9 cellular contexts compared by ENCODE assay signal in the genomic region with DNA sequence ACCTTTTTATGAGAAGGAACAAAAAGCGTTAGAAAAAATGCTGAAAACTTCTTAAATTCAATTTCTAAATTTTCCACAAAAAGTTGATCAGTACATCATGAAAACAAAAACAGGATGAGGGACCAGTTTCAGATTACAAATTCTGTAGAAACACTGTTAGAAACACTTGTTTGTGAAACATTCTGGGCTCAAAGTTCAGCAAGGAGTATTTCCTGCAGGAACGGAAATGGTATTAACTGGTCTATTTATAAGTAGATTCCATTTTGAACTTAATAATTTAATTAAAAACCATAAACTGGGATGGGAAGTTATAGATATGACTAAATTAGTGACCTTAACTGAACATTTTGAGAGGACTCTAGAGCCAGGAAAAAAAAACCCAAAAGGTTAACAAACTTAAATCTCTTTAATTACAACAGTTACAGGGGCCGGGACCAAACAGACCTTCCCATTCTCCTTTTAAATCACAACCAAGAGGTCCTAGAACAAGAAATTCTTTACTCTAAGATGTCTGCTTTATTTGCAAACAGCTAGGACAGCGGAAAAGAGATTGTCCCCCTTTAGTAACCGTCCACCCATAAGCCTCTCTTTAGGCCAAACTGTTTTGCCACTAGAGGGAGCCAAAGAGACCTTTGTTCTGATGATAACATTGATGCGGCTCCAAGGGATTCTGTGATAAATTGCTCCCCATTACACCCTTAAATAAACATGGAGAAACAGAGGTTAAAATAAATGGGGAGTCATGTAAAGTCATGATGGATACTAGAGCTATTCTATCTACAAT.
A peak's percentile ranks its signal among the peaks of the same experiment; 100 is the strongest.
DNase-seq lines count a peak whose midpoint lies in the region; ATAC-seq, FAIRE-seq and TF ChIP-seq lines count a peak whose summit lies in the region.
"Had no signal": no experiment of that assay in that cellular context is flagged by ENCODE, and none has a peak within 500 bp of the region (broad histone marks: within the 10 kb centered on the region; RNA-seq: fewer than 3 reads in every experiment).

No MANE protein-coding gene starts in this region.

- no peak overlapping the region for H3K4me2 ChIP-seq in GM23248 (ENCODE audit: unreplicated experiment)

- DNase-seq in activated T-cell treated with anti-CD3 and anti-CD28 coated beads for 48 hours (ENCODE audit: low read depth), result peak; percentile 1
- no peak for DNase-seq in activated T-cell treated with anti-CD3 and anti-CD28 coated beads, Interleukin-2, amount 50 U/mL, for 24 hours
- DNase-seq in GM23248, result peak; percentile 65
- DNase-seq in NCI-H748 (lab: John Stamatoyannopoulos, UW; ENCODE audit: unreplicated experiment), result peak; percentile 56
- peak; percentile 9 to 34 for DNase-seq in dermis microvascular lymphatic vessel endothelial cell (ENCODE audit: low read depth in 2 of 2)
- peak in 1 of 6 donors; percentile 11 for DNase-seq in pancreas
- DNase-seq in HuH-7 (ENCODE audit: low spot score), result no peak

- FAIRE-seq in pancreas (lab: Jason Lieb, UNC), result no peak

- H3K27me3 ChIP-seq in GM23248 (replicated peaks; ENCODE audit: insufficient read depth) (no peaks in the 10 kb centered on the region), pancreas (no peaks in the 10 kb centered on the region)

- H3K27ac ChIP-seq in GM23248 (no peak overlapping the region), pancreas (no peak overlapping the region)

- H3K9me2 ChIP-seq in GM23248 (ENCODE audit: insufficient read depth), result no peaks in the 10 kb centered on the region

- H4K20me1 ChIP-seq in GM23248 (ENCODE audit: insufficient read depth), result no peaks in the 10 kb centered on the region

- H3K9me3 ChIP-seq in GM23248 (ENCODE audit: low read depth) (no peaks in the 10 kb centered on the region), pancreas (no peaks in the 10 kb centered on the region)

- H3K36me3 ChIP-seq in GM23248 (ENCODE audit: low read depth), result no peaks in the 10 kb centered on the region
- H3K36me3 ChIP-seq in pancreas, result no peaks in the 10 kb centered on the region

- no peaks in the 10 kb centered on the region for H3K79me2 ChIP-seq in GM23248 (ENCODE audit: insufficient read depth)

- 0 out of 2 replicates have a peak overlapping the region, but pooled peaks have one; percentile 38 for H2AFZ ChIP-seq in GM23248

- intact Hi-C loops in pancreas (cut with DNase I), result no loop called here

- H3K9me3 Mint-ChIP-seq in activated T-cell treated with anti-CD3 and anti-CD28 coated beads, Interleukin-2, amount 50 U/mL, for 24 hours, result peaks cover 1% of the 10 kb centered on the region

- no peak overlapping the region for H3K9ac ChIP-seq in GM23248

- no peaks in the 10 kb centered on the region for H3K36me3 Mint-ChIP-seq in activated T-cell treated with anti-CD3 and anti-CD28 coated beads, Interleukin-2, amount 50 U/mL, for 24 hours (ENCODE audit: low read depth)

- no peaks in the 10 kb centered on the region for H3K4me1 ChIP-seq in GM23248 (ENCODE audit: insufficient read depth)
- no peaks in the 10 kb centered on the region for H3K4me1 ChIP-seq in pancreas

- ATAC-seq in pancreas, result peak in 2 of 4 donors; percentile 40 to 60
- no peak for ATAC-seq in HG02623 (IDR thresholded peaks at IDR 0.05; ENCODE audit: unreplicated experiment)

- peak in 3 of 4 donors; percentile 26 to 46 (median 44) for TF ChIP-seq CTCF in pancreas (IDR thresholded peaks at IDR 0.05)

- H3K4me3 Mint-ChIP-seq in activated T-cell treated with anti-CD3 and anti-CD28 coated beads, Interleukin-2, amount 50 U/mL, for 24 hours, result no peak overlapping the region
- H3K4me3 Mint-ChIP-seq: dendritic cell treated with granulocyte-macrophage colony-stimulating factor and Interleukin-4, amounts not matched to agents 40 ng/mL and 50 ng/mL, for 4 days had no signal

- no peak overlapping the region for H3K4me3 ChIP-seq in GM23248
- no peak overlapping the region for H3K4me3 ChIP-seq in pancreas

- H3K4me1 Mint-ChIP-seq in activated T-cell treated with anti-CD3 and anti-CD28 coated beads, Interleukin-2, amount 50 U/mL, for 24 hours (ENCODE audit: low read depth), result no peaks in the 10 kb centered on the region

- 69 to 70% methylated on average over 6 of the region's 6 CpGs for WGBS in GM23248 (ENCODE audit: low coverage in 1 of 2, low lambda C conversion rate in 2 of 2, missing lambda C conversion rate in 2 of 2), 2 experiments
- WGBS in pancreas, 2 donors, result 76% methylated on average over 6 of the region's 6 CpGs

- no peak overlapping the region for H3K27ac Mint-ChIP-seq in activated T-cell treated with anti-CD3 and anti-CD28 coated beads, Interleukin-2, amount 50 U/mL, for 24 hours
- H3K27ac Mint-ChIP-seq: dendritic cell treated with granulocyte-macrophage colony-stimulating factor and Interleukin-4, amounts not matched to agents 40 ng/mL and 50 ng/mL, for 4 days had no signal

- no peaks in the 10 kb centered on the region for H3F3A ChIP-seq in GM23248 (ENCODE audit: insufficient read depth)

- H3K27me3 Mint-ChIP-seq in activated T-cell treated with anti-CD3 and anti-CD28 coated beads, Interleukin-2, amount 50 U/mL, for 24 hours, result no peaks in the 10 kb centered on the region
- H3K27me3 Mint-ChIP-seq: dendritic cell treated with granulocyte-macrophage colony-stimulating factor and Interleukin-4, amounts not matched to agents 40 ng/mL and 50 ng/mL, for 4 days had no signal

- in situ Hi-C loops in GM23248 (cut with MboI), result no loop called here

Comparison
In these comparisons a context has a peak if more than half of its experiments do, and no peak if none do; other contexts are left out.
1. DNase-seq: peak in activated T-cell treated with anti-CD3 and anti-CD28 coated beads for 48 hours (single experiment), GM23248 (single experiment), NCI-H748 (single experiment) and dermis microvascular lymphatic vessel endothelial cell (2 of 2); none in activated T-cell treated with anti-CD3 and anti-CD28 coated beads, Interleukin-2, amount 50 U/mL, for 24 hours (single experiment) and HuH-7 (single experiment).